Comparison of ENCODE assay signal across 1 cellular context in the genomic region with DNA sequence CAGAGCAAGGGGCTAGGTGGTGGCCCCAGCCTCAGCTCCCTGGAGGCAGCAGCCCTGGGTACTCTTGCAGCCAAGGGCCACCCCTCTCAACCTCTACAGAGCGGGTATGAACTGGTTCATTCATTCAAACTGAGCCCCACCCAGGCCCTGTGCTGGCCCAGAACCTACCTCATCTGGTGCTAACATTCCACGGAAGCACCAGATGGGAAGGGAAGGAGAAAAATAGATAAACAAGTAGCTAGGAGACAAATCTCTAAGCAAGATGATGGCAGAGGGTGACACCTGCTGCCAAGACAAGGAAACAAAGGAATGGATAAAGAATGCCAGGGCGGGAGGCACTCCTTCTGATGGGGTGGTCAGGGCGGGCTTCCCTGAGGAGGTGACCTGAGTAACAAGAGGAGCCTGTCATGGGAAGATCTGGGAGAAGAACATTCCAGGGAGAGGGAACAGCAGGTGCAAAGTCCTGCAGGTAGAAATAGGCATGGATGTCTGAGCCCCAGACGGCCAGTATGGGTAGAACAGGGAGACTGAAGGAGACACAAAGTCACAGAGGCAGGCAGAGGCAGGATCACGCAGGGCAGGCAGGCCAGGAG.
TF ChIP-seq lines count a peak whose summit lies in the region.

No MANE protein-coding gene starts in this region.

TF ChIP-seq in SK-N-SH, 30 proteins besides CTCF, POLR2A, EP300 and RAD21:
- no peak for TF ChIP-seq NRF1 (IDR thresholded peaks at IDR 0.05; ENCODE audit: low read depth, low read length)
- TF ChIP-seq TEAD4 (IDR thresholded peaks at IDR 0.05; ENCODE audit: borderline replicate concordance, insufficient read depth) = no peak
- no peak for TF ChIP-seq SIN3A (IDR thresholded peaks at IDR 0.05; ENCODE audit: borderline replicate concordance, low read depth, low read length)
- no peak for TF ChIP-seq RXRA (IDR thresholded peaks at IDR 0.05; ENCODE audit: borderline replicate concordance, low read depth)
- no peak for TF ChIP-seq MXI1 (IDR thresholded peaks at IDR 0.05; ENCODE audit: low read depth, low read length)
- TF ChIP-seq, protein P1, sequence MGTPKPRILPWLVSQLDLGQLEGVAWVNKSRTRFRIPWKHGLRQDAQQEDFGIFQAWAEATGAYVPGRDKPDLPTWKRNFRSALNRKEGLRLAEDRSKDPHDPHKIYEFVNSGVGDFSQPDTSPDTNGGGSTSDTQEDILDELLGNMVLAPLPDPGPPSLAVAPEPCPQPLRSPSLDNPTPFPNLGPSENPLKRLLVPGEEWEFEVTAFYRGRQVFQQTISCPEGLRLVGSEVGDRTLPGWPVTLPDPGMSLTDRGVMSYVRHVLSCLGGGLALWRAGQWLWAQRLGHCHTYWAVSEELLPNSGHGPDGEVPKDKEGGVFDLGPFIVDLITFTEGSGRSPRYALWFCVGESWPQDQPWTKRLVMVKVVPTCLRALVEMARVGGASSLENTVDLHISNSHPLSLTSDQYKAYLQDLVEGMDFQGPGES (IDR thresholded peaks at IDR 0.05; ENCODE audit: low read depth, low read length) = no peak
- TF ChIP-seq TAF1 (IDR thresholded peaks at IDR 0.05; ENCODE audit: borderline replicate concordance, low read depth, low read length) = no peak
- no peak for TF ChIP-seq FOSL2 (IDR thresholded peaks at IDR 0.05; ENCODE audit: borderline replicate concordance, low read depth)
- no peak for TF ChIP-seq YY1 (IDR thresholded peaks at IDR 0.05; ENCODE audit: low read depth)
